ENCODE assay signal across 20 cellular contexts in the genomic region with DNA sequence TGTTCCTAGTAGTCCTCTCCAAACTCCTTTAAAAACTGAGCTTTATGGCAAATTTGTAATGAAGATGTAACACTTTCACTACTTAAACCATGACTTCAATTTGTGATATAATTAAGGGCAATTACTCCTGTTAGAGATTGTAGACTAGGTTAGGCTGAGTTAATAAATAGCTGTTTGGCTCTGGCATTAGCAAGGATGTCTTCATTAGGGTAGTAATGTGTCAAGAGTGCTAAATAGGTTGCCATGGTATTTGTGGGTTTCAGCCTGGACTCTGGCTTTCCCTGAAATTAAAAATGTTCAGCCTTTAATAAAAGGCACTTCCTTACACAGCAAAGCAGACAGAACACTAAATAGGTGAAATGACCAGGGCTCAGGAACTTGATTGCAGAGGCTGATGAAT.
"Had no signal": no experiment of that assay in that cellular context is flagged by ENCODE, and none has a peak within 500 bp of the region (broad histone marks: within the 10 kb centered on the region; RNA-seq: fewer than 3 reads in every experiment).

No MANE protein-coding gene starts in this region.

- H3K4me3 Mint-ChIP-seq: activated CD4-positive, alpha-beta memory T cell treated with anti-CD3 and anti-CD28 coated beads for 36 hours; activated CD4-positive, alpha-beta T cell treated with anti-CD3 and anti-CD28 coated beads, Interleukin-2, amount 10 ng/mL, durations not matched to agents 7 days and 5 days; activated naive CD4-positive, alpha-beta T cell treated with anti-CD3 and anti-CD28 coated beads for 36 hours; activated naive CD8-positive, alpha-beta T cell; activated T-cell treated with anti-CD3 and anti-CD28 coated beads, Interleukin-2, amount 50 U/mL, for 4 hours; T-cell had no signal

- H3K9me3 Mint-ChIP-seq: activated naive CD4-positive, alpha-beta T cell treated with anti-CD3 and anti-CD28 coated beads for 36 hours; activated T-cell treated with anti-CD3 and anti-CD28 coated beads, Interleukin-2, amount 50 U/mL, for 4 hours had no signal

- H3K27me3 Mint-ChIP-seq: activated CD4-positive, alpha-beta memory T cell treated with anti-CD3 and anti-CD28 coated beads for 36 hours; activated CD4-positive, alpha-beta T cell treated with anti-CD3 and anti-CD28 coated beads, Interleukin-2, amount 10 ng/mL, durations not matched to agents 7 days and 5 days; activated naive CD8-positive, alpha-beta T cell; T-cell had no signal

- H3K27ac Mint-ChIP-seq: activated CD4-positive, alpha-beta memory T cell treated with anti-CD3 and anti-CD28 coated beads for 36 hours; activated CD4-positive, alpha-beta T cell treated with anti-CD3 and anti-CD28 coated beads, Interleukin-2, amount 10 ng/mL, durations not matched to agents 7 days and 5 days; activated naive CD4-positive, alpha-beta T cell treated with anti-CD3 and anti-CD28 coated beads for 36 hours; activated naive CD8-positive, alpha-beta T cell; T-cell had no signal

- H3K4me1 Mint-ChIP-seq: activated CD4-positive, alpha-beta T cell treated with anti-CD3 and anti-CD28 coated beads, Interleukin-2, amount 10 ng/mL, durations not matched to agents 7 days and 5 days; T-cell had no signal

- H3K27ac ChIP-seq: brain microvascular endothelial cell, VCaP had no signal

- ATAC-seq: activated T-cell treated with anti-CD3 and anti-CD28 coated beads, Interleukin-2, amount 50 U/mL, for 4 hours; T-cell had no signal

- H3K27me3 ChIP-seq: brain microvascular endothelial cell had no signal

- DNase-seq: activated CD4-positive, alpha-beta memory T cell treated with anti-CD3 and anti-CD28 coated beads for 36 hours; activated CD4-positive, alpha-beta T cell treated with anti-CD3 and anti-CD28 coated beads, Interleukin-2, amount 10 ng/mL, durations not matched to agents 7 days and 5 days; activated CD4-positive, CD25-positive, alpha-beta regulatory T cell; activated CD8-positive, alpha-beta memory T cell treated with anti-CD3 and anti-CD28 coated beads for 24 hours; activated effector memory CD4-positive, alpha-beta T cell treated with anti-CD3 and anti-CD28 coated beads, Interleukin-2, amount 50 U/mL, for 16 hours; activated naive CD4-positive, alpha-beta T cell treated with anti-CD3 and anti-CD28 coated beads for 36 hours; activated T-cell treated with anti-CD3 and anti-CD28 coated beads, Interleukin-2, amount 50 U/mL, for 4 hours; brain microvascular endothelial cell; cerebellar nuclear complex; Karpas-422; NCI-H1417 treated with DMSO at 0.1 percent for 48 hours; NCI-H1694; NCI-H2029; NCI-H2107; NCI-H226; NCI-H526 treated with DMSO at 0.1 percent for 48 hours; SIG-M5; T-cell had no signal
